Comparison of ENCODE assay signal across 28 cellular contexts in the genomic region with DNA sequence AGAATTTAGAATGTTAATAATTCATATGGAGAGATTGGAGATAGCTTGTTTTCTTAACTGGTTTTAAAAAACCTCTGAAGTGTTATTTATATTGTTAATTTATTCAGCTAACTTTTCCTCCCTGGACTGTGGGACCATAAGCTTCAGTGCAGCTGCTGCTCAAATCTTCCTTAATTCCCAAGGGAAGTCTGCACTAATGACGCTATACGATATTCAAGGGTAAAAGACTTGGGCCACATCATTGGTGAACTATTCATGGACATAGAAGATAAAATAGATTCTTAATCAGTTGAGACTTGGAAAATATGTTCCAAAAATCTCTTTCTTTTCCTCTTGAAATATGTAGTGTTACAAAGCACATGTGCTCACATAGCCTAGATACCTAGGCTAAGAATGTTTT. TPM values are rescaled to one million over a fixed set of nuclear protein-coding genes. Genes with fewer than 3 reads are reported as not detected.
DNase-seq lines count a peak whose midpoint lies in the region; ATAC-seq and TF ChIP-seq lines count a peak whose summit lies in the region.
"Had no signal": no experiment of that assay in that cellular context is flagged by ENCODE, and none has a peak within 500 bp of the region (broad histone marks: within the 10 kb centered on the region; RNA-seq: fewer than 3 reads in every experiment).

No MANE protein-coding gene starts in this region.

- H3K79me2 ChIP-seq in SK-N-SH (ENCODE audit: insufficient read depth) = no peaks in the 10 kb centered on the region

- peak overlapping the region; percentile 48 to 67; a peak in 3 of 4 replicates for H3K27ac ChIP-seq in SK-N-SH (ENCODE audit: low read depth in 2 of 2, low read length in 1 of 2)
- H3K27ac ChIP-seq in naive thymus-derived CD4-positive, alpha-beta T cell (ENCODE audit: low read depth, low read length) = no peak overlapping the region
- H3K27ac ChIP-seq: PC-9, psoas muscle, suprapubic skin, upper lobe of left lung had no signal

- H3K4me2 ChIP-seq in SK-N-SH = no peak overlapping the region
- H3K4me2 ChIP-seq: PC-9 had no signal

- no peaks in the 10 kb centered on the region for H3K9me3 Mint-ChIP-seq in naive thymus-derived CD4-positive, alpha-beta T cell
- no peaks in the 10 kb centered on the region for H3K9me3 Mint-ChIP-seq in natural killer cell
- H3K9me3 Mint-ChIP-seq: activated CD4-positive, alpha-beta memory T cell treated with anti-CD3 and anti-CD28 coated beads for 36 hours; activated naive CD8-positive, alpha-beta T cell treated with anti-CD3 and anti-CD28 coated beads, Interleukin-2, amount 50 U/mL, for 24 hours; activated T-cell treated with anti-CD3 and anti-CD28 coated beads, Interleukin-2, amount 50 U/mL, for 72 hours; CD4-positive, alpha-beta T cell; immature natural killer cell; memory B cell; stimulated activated naive B cell treated with anti-CD40 and anti-IgM and Interleukin-4, amounts not matched to agents 10 μg/mL and 1 μg/mL and 100 μg/mL, for 72 hours had no signal

- H3K36me3 Mint-ChIP-seq in naive thymus-derived CD4-positive, alpha-beta T cell = no peaks in the 10 kb centered on the region
- no peaks in the 10 kb centered on the region for H3K36me3 Mint-ChIP-seq in natural killer cell
- H3K36me3 Mint-ChIP-seq: activated CD4-positive, alpha-beta memory T cell treated with anti-CD3 and anti-CD28 coated beads for 36 hours; immature natural killer cell; memory B cell; stimulated activated naive B cell treated with anti-CD40 and anti-IgM and Interleukin-4, amounts not matched to agents 10 μg/mL and 1 μg/mL and 100 μg/mL, for 72 hours had no signal

- intact Hi-C loops in naive thymus-derived CD4-positive, alpha-beta T cell (cut with micrococcal nuclease) = no loop called here
- intact Hi-C loops in natural killer cell (cut with micrococcal nuclease) = no loop called here

- H3F3A ChIP-seq in SK-N-SH (replicated peaks; ENCODE audit: insufficient read depth) = peaks cover 11% of the 10 kb centered on the region

- WGBS in SK-N-SH (ENCODE audit: low lambda C conversion rate) = 48% methylated on average over 2 of the region's 2 CpGs

- H3K4me1 ChIP-seq in SK-N-SH (ENCODE audit: control insufficient read depth in 1 of 2, insufficient read depth in 2 of 2, low read depth in 1 of 2, low read length in 1 of 2) (peaks cover 5 to 23% of the 10 kb centered on the region in 2 experiments; a peak in 3 of 4 replicates), BE2C (no peaks in the 10 kb centered on the region)
- no peaks in the 10 kb centered on the region for H3K4me1 ChIP-seq in naive thymus-derived CD4-positive, alpha-beta T cell (ENCODE audit: control insufficient read depth in 2 of 2, insufficient read depth in 2 of 2, low read length in 2 of 2)
- H3K4me1 ChIP-seq: upper lobe of left lung had no signal

- H3K4me1 Mint-ChIP-seq in naive thymus-derived CD4-positive, alpha-beta T cell = no peaks in the 10 kb centered on the region
- no peaks in the 10 kb centered on the region for H3K4me1 Mint-ChIP-seq in natural killer cell
- H3K4me1 Mint-ChIP-seq: activated naive CD8-positive, alpha-beta T cell treated with anti-CD3 and anti-CD28 coated beads, Interleukin-2, amount 50 U/mL, for 24 hours; immature natural killer cell; memory B cell; stimulated activated naive B cell treated with anti-CD40 and anti-IgM and Interleukin-4, amounts not matched to agents 10 μg/mL and 1 μg/mL and 100 μg/mL, for 72 hours had no signal

- CTCF ChIA-PET in SK-N-SH (lab: Yijun Ruan, JAX) = interaction anchor here (1.3 kb wide), 1 partner anchor 30 kb away, joined by 4 read pairs; no protein-coding TSS in a partner anchor
- CTCF ChIA-PET in naive thymus-derived CD4-positive, alpha-beta T cell (lab: Charles Lee) = no interaction called here

- no peak overlapping the region for H3K4me3 Mint-ChIP-seq in naive thymus-derived CD4-positive, alpha-beta T cell
- no peak overlapping the region for H3K4me3 Mint-ChIP-seq in natural killer cell
- H3K4me3 Mint-ChIP-seq: activated CD4-positive, alpha-beta memory T cell treated with anti-CD3 and anti-CD28 coated beads for 36 hours; activated naive CD8-positive, alpha-beta T cell treated with anti-CD3 and anti-CD28 coated beads, Interleukin-2, amount 50 U/mL, for 24 hours; activated T-cell treated with anti-CD3 and anti-CD28 coated beads, Interleukin-2, amount 50 U/mL, for 72 hours; CD4-positive, alpha-beta T cell; immature natural killer cell; memory B cell; stimulated activated naive B cell treated with anti-CD40 and anti-IgM and Interleukin-4, amounts not matched to agents 10 μg/mL and 1 μg/mL and 100 μg/mL, for 72 hours had no signal

- H3K9me3 ChIP-seq in SK-N-SH (no peaks in the 10 kb centered on the region), BE2C (no peaks in the 10 kb centered on the region)
- no peaks in the 10 kb centered on the region for H3K9me3 ChIP-seq in naive thymus-derived CD4-positive, alpha-beta T cell (ENCODE audit: control insufficient read depth in 2 of 3, low read length in 3 of 3)
- H3K9me3 ChIP-seq: psoas muscle, suprapubic skin, upper lobe of left lung had no signal

- H3K9me2 ChIP-seq in SK-N-SH = no peaks in the 10 kb centered on the region

- no peak for TF ChIP-seq CTCF in SK-N-SH (IDR thresholded peaks at IDR 0.05)
- TF ChIP-seq CTCF in fibroblast of pulmonary artery (IDR thresholded peaks at IDR 0.05; ENCODE audit: low read length, missing control alignments) = no peak
- TF ChIP-seq CTCF in BE2C (IDR thresholded peaks at IDR 0.05; ENCODE audit: low read depth, low read length) = no peak
- TF ChIP-seq CTCF in natural killer cell (IDR thresholded peaks at IDR 0.05) = no peak

- H2AFZ ChIP-seq in SK-N-SH (ENCODE audit: low read depth) = no peak overlapping the region
- H2AFZ ChIP-seq: PC-9 had no signal

- H3K27me3 ChIP-seq in SK-N-SH (ENCODE audit: insufficient read depth) (no peaks in the 10 kb centered on the region), BE2C (no peaks in the 10 kb centered on the region)
- H3K27me3 ChIP-seq in naive thymus-derived CD4-positive, alpha-beta T cell (ENCODE audit: control insufficient read depth in 2 of 2, insufficient read depth in 2 of 2, low read length in 2 of 2) = no peaks in the 10 kb centered on the region
- H3K27me3 ChIP-seq: suprapubic skin, upper lobe of left lung had no signal

- no peak for TF ChIP-seq EP300 in SK-N-SH (IDR thresholded peaks at IDR 0.05; ENCODE audit: borderline replicate concordance in 1 of 2, low read depth in 1 of 2, low read length in 1 of 2)

- H3K27me3 Mint-ChIP-seq in naive thymus-derived CD4-positive, alpha-beta T cell = peaks cover 2 to 53% (median 44%) of the 10 kb centered on the region in 5 donors
- peaks cover 9 to 62% of the 10 kb centered on the region in 2 donors for H3K27me3 Mint-ChIP-seq in natural killer cell (ENCODE audit: low read depth in 2 of 2)

- H4K20me1 ChIP-seq in SK-N-SH (ENCODE audit: insufficient read depth) = no peaks in the 10 kb centered on the region

- POLR2A ChIA-PET in SK-N-SH (lab: Yijun Ruan, JAX) = no interaction called here
- POLR2A ChIA-PET in naive thymus-derived CD4-positive, alpha-beta T cell (lab: Charles Lee) = no interaction called here

- DNase-seq in NCI-H82 (lab: John Stamatoyannopoulos, UW) (peak; percentile 16), NCI-H82 treated with DMSO at 0.1 percent for 48 hours (lab: John Stamatoyannopoulos, UW; ENCODE audit: unreplicated experiment) (no peak), SK-N-SH (no peak), fibroblast of pulmonary artery (ENCODE audit: low read depth) (peak; percentile 61), skeletal muscle cell (ENCODE audit: low read depth) (peak; percentile 73), BE2C (no peak), natural killer cell (no peak)
- no peak for DNase-seq in naive thymus-derived CD4-positive, alpha-beta T cell
- DNase-seq: 8988T; activated CD4-positive, alpha-beta memory T cell treated with anti-CD3 and anti-CD28 coated beads for 36 hours; activated CD4-positive, alpha-beta T cell treated with anti-CD3 and anti-CD28 coated beads for 1 hour; activated naive CD8-positive, alpha-beta T cell treated with anti-CD3 and anti-CD28 coated beads, Interleukin-2, amount 50 U/mL, for 24 hours; activated T-cell treated with anti-CD3 and anti-CD28 coated beads, Interleukin-2, amount 50 U/mL, for 72 hours; AML-193; CD4-positive, alpha-beta T cell; GOT3; immature natural killer cell; KG1; MM.1S; NCI-H1930; PC-9; psoas muscle; Right ventricle myocardium superior; stimulated activated naive B cell treated with anti-CD40 and anti-IgM and Interleukin-4, amounts not matched to agents 10 μg/mL and 1 μg/mL and 100 μg/mL, for 72 hours; upper lobe of left lung had no signal

- H3K9ac ChIP-seq in SK-N-SH = no peak overlapping the region; the same call in 1 of the 2 replicates

- H3K36me3 ChIP-seq in SK-N-SH (replicated peaks in 1 of 2; ENCODE audit: control insufficient read depth in 1 of 2, insufficient read depth in 2 of 2, low read length in 1 of 2) (no peaks in the 10 kb centered on the region), BE2C (no peaks in the 10 kb centered on the region)
- H3K36me3 ChIP-seq in naive thymus-derived CD4-positive, alpha-beta T cell (ENCODE audit: control insufficient read depth in 2 of 3, insufficient read depth in 3 of 3, low read length in 3 of 3) = no peaks in the 10 kb centered on the region
- H3K36me3 ChIP-seq: suprapubic skin, upper lobe of left lung had no signal

- no peak overlapping the region for H3K27ac Mint-ChIP-seq in naive thymus-derived CD4-positive, alpha-beta T cell
- H3K27ac Mint-ChIP-seq in natural killer cell = no peak overlapping the region
- H3K27ac Mint-ChIP-seq: activated CD4-positive, alpha-beta memory T cell treated with anti-CD3 and anti-CD28 coated beads for 36 hours; activated naive CD8-positive, alpha-beta T cell treated with anti-CD3 and anti-CD28 coated beads, Interleukin-2, amount 50 U/mL, for 24 hours; activated T-cell treated with anti-CD3 and anti-CD28 coated beads, Interleukin-2, amount 50 U/mL, for 72 hours; CD4-positive, alpha-beta T cell; immature natural killer cell; memory B cell; stimulated activated naive B cell treated with anti-CD40 and anti-IgM and Interleukin-4, amounts not matched to agents 10 μg/mL and 1 μg/mL and 100 μg/mL, for 72 hours had no signal

- H3K4me3 ChIP-seq in SK-N-SH (ENCODE audit: low read depth in 2 of 2, low read length in 1 of 2) (no peak overlapping the region), fibroblast of pulmonary artery (replicated peaks; ENCODE audit: low read depth, low read length) (no peak overlapping the region), skeletal muscle cell (ENCODE audit: low read depth, low read length) (no peak overlapping the region), BE2C (ENCODE audit: low read depth, low read length) (no peak overlapping the region)
- no peak overlapping the region for H3K4me3 ChIP-seq in naive thymus-derived CD4-positive, alpha-beta T cell (ENCODE audit: low read length)
- H3K4me3 ChIP-seq: GM12878, PC-9, psoas muscle, suprapubic skin, upper lobe of left lung had no signal

- no peak for ATAC-seq in naive thymus-derived CD4-positive, alpha-beta T cell
- no peak for ATAC-seq in natural killer cell
- ATAC-seq: activated naive CD8-positive, alpha-beta T cell treated with anti-CD3 and anti-CD28 coated beads, Interleukin-2, amount 50 U/mL, for 24 hours; activated T-cell treated with anti-CD3 and anti-CD28 coated beads, Interleukin-2, amount 50 U/mL, for 72 hours; GM12878; psoas muscle; stimulated activated naive B cell treated with anti-CD40 and anti-IgM and Interleukin-4, amounts not matched to agents 10 μg/mL and 1 μg/mL and 100 μg/mL, for 72 hours had no signal

- TF ChIP-seq RAD21 in SK-N-SH (IDR thresholded peaks at IDR 0.05; ENCODE audit: low read length) = no peak

RNA-seq across cellular contexts. Expression of a gene that starts 31.1 kb away (rescaled TPM):
- polyA plus RNA-seq in SK-N-SH (2012; rRNA removed) = 37.8 and 38.9 TPM in 2 replicates
- polyA plus RNA-seq in SK-N-SH (2012; cell fraction: cytosol; rRNA removed) = 31.7 and 34.2 TPM in 2 replicates
- polyA plus RNA-seq in SK-N-SH (2012; cell fraction: nucleus; rRNA removed) = 34.5 and 40.1 TPM in 2 replicates
- 0.51 TPM for polyA plus RNA-seq in BE2C (2012; ENCODE audit: insufficient read depth, insufficient read length, low read depth)
- total RNA-seq in naive thymus-derived CD4-positive, alpha-beta T cell = under 1 TPM; 0.07 to 0.51 (median 0.16) TPM
- polyA plus RNA-seq in naive thymus-derived CD4-positive, alpha-beta T cell = under 1 TPM in 1 of 2 donors, not detected in 1; 0.18 TPM
- total RNA-seq in natural killer cell = 1 to 10 TPM; 1.0 to 3.1 (median 2.8) TPM
- total RNA-seq: GM12878, PC-9 had no signal
- polyA plus RNA-seq: GM12878 had no signal

Comparison
In these comparisons a context has a peak if more than half of its experiments do, and no peak if none do; other contexts are left out.
1. DNase-seq: peak in NCI-H82 (single experiment), fibroblast of pulmonary artery (single experiment) and skeletal muscle cell (single experiment); none in NCI-H82 treated with DMSO at 0.1 percent for 48 hours (single experiment), SK-N-SH (single experiment), BE2C (single experiment), naive thymus-derived CD4-positive, alpha-beta T cell (0 of 9) and natural killer cell (single experiment).